In genomic region chr1:95309031-95309459, GRCh38 we compare ENCODE assay signal across 1 cellular context.
TF ChIP-seq lines count a peak whose summit lies in the region.

No MANE protein-coding gene starts in this region.

TF ChIP-seq in WTC11, 78 proteins besides CTCF, POLR2A, EP300 and RAD21 (continued from another document):
- TF ChIP-seq ZNF532 (CRISPR knock-in tag; IDR thresholded peaks at IDR 0.05; ENCODE audit: borderline replicate concordance) (no peak), ZNF396 (CRISPR knock-in tag; IDR thresholded peaks at IDR 0.05; ENCODE audit: borderline replicate concordance) (no peak), ATF2 (CRISPR knock-in tag; IDR thresholded peaks at IDR 0.05; ENCODE audit: borderline replicate concordance, low read depth) (no peak)
